In the genomic region with DNA sequence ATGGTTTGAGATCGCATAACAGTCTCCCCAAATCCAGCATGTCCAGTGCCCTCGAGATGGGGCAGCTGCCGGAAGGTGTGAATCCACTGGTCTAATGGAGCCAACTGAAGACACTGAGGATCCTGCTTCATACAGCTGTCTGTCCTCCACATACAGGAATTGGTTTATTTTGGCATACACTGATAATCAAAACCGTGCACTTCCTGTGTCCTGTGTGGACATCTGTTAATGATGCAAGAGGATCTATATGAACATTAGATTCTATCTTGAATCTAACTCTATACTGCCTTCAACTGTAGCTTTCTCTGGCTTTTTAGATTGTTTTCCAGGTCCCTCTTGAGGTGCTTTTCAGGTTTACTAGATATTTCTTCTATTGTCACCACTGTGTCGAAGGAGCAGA, we compare ENCODE assay signal across 22 cellular contexts.
"Had no signal": no experiment of that assay in that cellular context is flagged by ENCODE, and none has a peak within 500 bp of the region (broad histone marks: within the 10 kb centered on the region; RNA-seq: fewer than 3 reads in every experiment).

No MANE protein-coding gene starts in this region.

- DNase-seq: activated CD4-positive, alpha-beta T cell treated with anti-CD3 and anti-CD28 coated beads, Interleukin-2, amount 50 U/mL, for 4 hours; activated CD8-positive, alpha-beta memory T cell treated with anti-CD3 and anti-CD28 coated beads, Interleukin-2, amount 10 ng/mL, durations not matched to agents 7 days and 5 days; activated gamma-delta T cell treated with Interleukin-2 at 50 U/mL for 16 hours; activated naive CD8-positive, alpha-beta T cell treated with anti-CD3 and anti-CD28 coated beads, Interleukin-2, amount 10 ng/mL, durations not matched to agents 7 days and 5 days; activated T-cell treated with anti-CD3 and anti-CD28 coated beads, Interleukin-2, amount 50 U/mL, for 4 hours; esophagus squamous epithelium; heart left ventricle; islet precursor cell; mammary epithelial cell; natural killer cell; occipital lobe; right lobe of liver; spleen; stimulated activated CD4-positive, alpha-beta T cell treated with anti-CD3 and anti-CD28 coated beads, Interleukin-2, amount 100 ng/mL, for 24 hours; stimulated activated naive CD4-positive, alpha-beta T cell; T-helper 17 cell; trophoblast cell had no signal

- H3K27ac Mint-ChIP-seq: activated CD8-positive, alpha-beta memory T cell treated with anti-CD3 and anti-CD28 coated beads, Interleukin-2, amount 10 ng/mL, durations not matched to agents 7 days and 5 days; activated naive CD8-positive, alpha-beta T cell treated with anti-CD3 and anti-CD28 coated beads, Interleukin-2, amount 10 ng/mL, durations not matched to agents 7 days and 5 days; progenitor cell of endocrine pancreas; T-helper 17 cell had no signal

- H3K4me3 Mint-ChIP-seq: activated CD8-positive, alpha-beta memory T cell treated with anti-CD3 and anti-CD28 coated beads, Interleukin-2, amount 10 ng/mL, durations not matched to agents 7 days and 5 days; activated naive CD8-positive, alpha-beta T cell treated with anti-CD3 and anti-CD28 coated beads, Interleukin-2, amount 10 ng/mL, durations not matched to agents 7 days and 5 days; activated T-cell treated with anti-CD3 and anti-CD28 coated beads, Interleukin-2, amount 50 U/mL, for 4 hours; natural killer cell; T-helper 17 cell had no signal

- H3K4me3 ChIP-seq: ascending aorta, cardiac muscle cell, esophagus squamous epithelium, heart left ventricle, right lobe of liver, spleen had no signal

- H3K36me3 Mint-ChIP-seq: activated CD8-positive, alpha-beta memory T cell treated with anti-CD3 and anti-CD28 coated beads, Interleukin-2, amount 10 ng/mL, durations not matched to agents 7 days and 5 days; natural killer cell had no signal

- H3K27ac ChIP-seq: ascending aorta, cardiac muscle cell, esophagus squamous epithelium, heart left ventricle, right lobe of liver had no signal

- H3K9me3 ChIP-seq: ascending aorta, esophagus squamous epithelium, heart left ventricle, right lobe of liver, spleen had no signal

- H3K36me3 ChIP-seq: ascending aorta, cardiac muscle cell, esophagus squamous epithelium, heart left ventricle, right lobe of liver, spleen had no signal

- H3K27me3 ChIP-seq: ascending aorta, esophagus squamous epithelium, heart left ventricle, right lobe of liver, spleen had no signal

- ATAC-seq: activated CD4-positive, CD25-positive, alpha-beta regulatory T cell treated with anti-CD3 and anti-CD28 coated beads, Interleukin-2, amount 50 U/mL, for 24 hours; activated CD8-positive, alpha-beta memory T cell treated with anti-CD3 and anti-CD28 coated beads, Interleukin-2, amount 10 ng/mL, durations not matched to agents 7 days and 5 days; activated T-cell treated with anti-CD3 and anti-CD28 coated beads, Interleukin-2, amount 50 U/mL, for 4 hours; heart left ventricle; left lobe of liver; natural killer cell; right lobe of liver; T-helper 17 cell had no signal

- H3K9me3 Mint-ChIP-seq: activated naive CD8-positive, alpha-beta T cell treated with anti-CD3 and anti-CD28 coated beads, Interleukin-2, amount 10 ng/mL, durations not matched to agents 7 days and 5 days; activated T-cell treated with anti-CD3 and anti-CD28 coated beads, Interleukin-2, amount 50 U/mL, for 4 hours; natural killer cell had no signal
